ENCODE assay signal across 9 cellular contexts in the genomic region with DNA sequence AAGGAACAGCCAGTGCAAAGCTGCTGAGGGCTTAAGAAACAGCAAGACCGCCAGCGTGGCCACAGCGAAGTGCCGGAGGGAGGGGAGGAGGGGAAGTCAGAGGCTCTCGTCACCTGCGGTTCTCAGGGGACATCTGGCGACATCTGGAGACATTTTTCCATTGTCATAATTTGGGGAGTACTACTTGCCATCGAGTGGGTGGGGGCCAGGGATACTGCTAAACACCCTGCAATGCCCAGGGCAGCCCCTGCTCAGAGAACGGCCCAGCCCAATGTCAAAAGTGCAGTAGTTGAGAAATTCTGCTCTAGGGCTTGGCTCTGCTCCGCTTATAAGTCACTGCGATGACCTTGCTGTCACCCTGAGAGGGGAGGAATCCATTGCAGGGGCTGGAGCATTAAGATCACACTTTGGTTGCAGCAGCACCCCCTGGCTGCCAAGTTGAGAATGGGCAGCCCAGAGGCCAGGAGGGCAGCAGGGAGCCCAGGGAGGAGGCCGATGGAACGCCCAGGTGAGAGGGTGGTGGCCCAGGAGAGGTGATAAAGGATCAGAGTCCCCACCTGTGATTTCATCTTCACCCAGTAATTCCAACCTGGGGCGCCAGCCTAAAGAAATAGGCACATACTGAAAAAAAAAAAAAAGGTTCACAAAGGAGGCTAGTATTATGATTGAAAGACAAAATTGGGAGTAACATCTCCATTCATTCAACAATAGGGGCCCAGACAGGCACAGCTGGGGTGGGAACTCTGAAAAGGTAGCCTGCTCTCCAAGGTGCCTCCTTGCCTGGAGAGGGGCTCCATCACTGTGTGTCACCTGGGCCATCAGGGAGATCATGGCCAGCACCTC.
A peak's percentile ranks its signal among the peaks of the same experiment; 100 is the strongest.
DNase-seq lines count a peak whose midpoint lies in the region; ATAC-seq, FAIRE-seq and TF ChIP-seq lines count a peak whose summit lies in the region.
"Had no signal": no experiment of that assay in that cellular context is flagged by ENCODE, and none has a peak within 500 bp of the region (broad histone marks: within the 10 kb centered on the region; RNA-seq: fewer than 3 reads in every experiment).

No MANE protein-coding gene starts in this region.

- TF ChIP-seq POLR2A in GM12891 (IDR thresholded peaks at IDR 0.05; ENCODE audit: low read depth, low read length) = no peak

- no peaks in the 10 kb centered on the region for H4K20me1 ChIP-seq in osteoblast (ENCODE audit: insufficient read depth, low read length)

- no peaks in the 10 kb centered on the region for H3K9me3 Mint-ChIP-seq in endothelial cell (ENCODE audit: unreplicated experiment)
- H3K9me3 Mint-ChIP-seq in immature natural killer cell = no peaks in the 10 kb centered on the region

- no peak overlapping the region for H3K4me3 Mint-ChIP-seq in endothelial cell (ENCODE audit: unreplicated experiment)
- no peak overlapping the region for H3K4me3 Mint-ChIP-seq in immature natural killer cell

- no peak for FAIRE-seq in GM12891 (lab: Jason Lieb, UNC)
- FAIRE-seq: frontal cortex had no signal

- no peaks in the 10 kb centered on the region for H3K9me3 ChIP-seq in NT2/D1 (ENCODE audit: insufficient read depth, low read length)
- no peaks in the 10 kb centered on the region for H3K9me3 ChIP-seq in osteoblast (ENCODE audit: low read depth, low read length)

- H3K27me3 ChIP-seq in NT2/D1 (ENCODE audit: insufficient read depth, insufficient read length) = no peaks in the 10 kb centered on the region
- no peaks in the 10 kb centered on the region for H3K27me3 ChIP-seq in osteoblast (ENCODE audit: insufficient read depth, low read length)

- DNase-seq in AG08396 (ENCODE audit: low spot score) (peak; percentile 53), GM12891 (ENCODE audit: insufficient read length, low spot score) (peak; percentile 62), NT2/D1 (ENCODE audit: low read depth, low spot score) (peak; percentile 36), endothelial cell (ENCODE audit: low spot score) (peak; percentile 61), osteoblast (ENCODE audit: insufficient read length, low spot score, missing footprints) (no peak), immature natural killer cell (no peak), AML-193 (lab: John Stamatoyannopoulos, UW) (no peak)

- no peak overlapping the region for H3K4me2 ChIP-seq in osteoblast (ENCODE audit: insufficient read depth, low read length)

- H3K4me3 ChIP-seq in NT2/D1 (ENCODE audit: insufficient read length, low read depth) = no peak overlapping the region
- H3K4me3 ChIP-seq in osteoblast (ENCODE audit: insufficient read depth, low read length) = no peak overlapping the region

- no peak overlapping the region for H2AFZ ChIP-seq in osteoblast (ENCODE audit: low read length)

- no peaks in the 10 kb centered on the region for H3K79me2 ChIP-seq in osteoblast (ENCODE audit: insufficient read depth, low read length)

- H3K36me3 Mint-ChIP-seq in endothelial cell (ENCODE audit: low read depth, unreplicated experiment) = no peaks in the 10 kb centered on the region
- H3K36me3 Mint-ChIP-seq in immature natural killer cell = no peaks in the 10 kb centered on the region

- no peak for ATAC-seq in HG03439 (IDR thresholded peaks at IDR 0.05; ENCODE audit: unreplicated experiment)

- H3K27ac ChIP-seq in osteoblast (ENCODE audit: low read depth, low read length) = no peak overlapping the region

- H3K27me3 Mint-ChIP-seq in endothelial cell (ENCODE audit: unreplicated experiment) = peaks cover 2% of the 10 kb centered on the region
- peaks cover 0 to 3% (median 3%) of the 10 kb centered on the region in 3 donors for H3K27me3 Mint-ChIP-seq in immature natural killer cell (ENCODE audit: low read depth in 3 of 3)

- no peaks in the 10 kb centered on the region for H3K4me1 Mint-ChIP-seq in endothelial cell (ENCODE audit: unreplicated experiment)
- no peaks in the 10 kb centered on the region for H3K4me1 Mint-ChIP-seq in immature natural killer cell

- peaks cover 9% of the 10 kb centered on the region for H3K4me1 ChIP-seq in NT2/D1 (ENCODE audit: insufficient read depth, insufficient read length)
- no peaks in the 10 kb centered on the region for H3K4me1 ChIP-seq in osteoblast (ENCODE audit: insufficient read depth, low read length)

- TF ChIP-seq CTCF in endothelial cell (IDR thresholded peaks at IDR 0.05; ENCODE audit: unreplicated experiment) = peak; percentile 67
- TF ChIP-seq CTCF in osteoblast (IDR thresholded peaks at IDR 0.05; ENCODE audit: extremely low read depth, low read depth, low read length) = peak; percentile 47

- no peaks in the 10 kb centered on the region for H3K36me3 ChIP-seq in NT2/D1 (ENCODE audit: insufficient read depth, insufficient read length, low read length)
- H3K36me3 ChIP-seq in osteoblast (ENCODE audit: insufficient read depth, low read length) = no peaks in the 10 kb centered on the region

- H3K9ac ChIP-seq in NT2/D1 (ENCODE audit: insufficient read length, low read depth) = no peak overlapping the region

- H3K27ac Mint-ChIP-seq in endothelial cell (ENCODE audit: unreplicated experiment) (no peak overlapping the region), immature natural killer cell (no peak overlapping the region)

TF ChIP-seq in GM12891, 5 proteins besides CTCF, POLR2A, EP300 and RAD21:
- no peak for TF ChIP-seq POLR2AphosphoS5 (IDR thresholded peaks at IDR 0.05; ENCODE audit: low read depth, low read length)
- TF ChIP-seq PAX5 (IDR thresholded peaks at IDR 0.05; ENCODE audit: insufficient read depth, low read length, severe bottlenecking) = no peak
- TF ChIP-seq TAF1 (IDR thresholded peaks at IDR 0.05; ENCODE audit: low read depth, low read length) = no peak
- no peak for TF ChIP-seq SPI1 (IDR thresholded peaks at IDR 0.05; ENCODE audit: low read depth, low read length)
- TF ChIP-seq POU2F2 (IDR thresholded peaks at IDR 0.05; ENCODE audit: low read depth, low read length) = no peak

Comparison
In these comparisons a context has a peak if more than half of its experiments do, and no peak if none do; other contexts are left out.
1. DNase-seq: peak in AG08396 (single experiment), GM12891 (single experiment), NT2/D1 (single experiment) and endothelial cell (single experiment); none in osteoblast (single experiment), immature natural killer cell (0 of 3) and AML-193 (0 of 2).